1 cellular context compared by ENCODE assay signal in genomic region chr6:141877275-141877983, GRCh38.
TF ChIP-seq lines count a peak whose summit lies in the region.

No MANE protein-coding gene starts in this region.

TF ChIP-seq in HepG2, 621 proteins besides CTCF, POLR2A, EP300 and RAD21 (continued from another document and continues in another):
- TF ChIP-seq ZNF280D (CRISPR knock-in tag; IDR thresholded peaks at IDR 0.05) (0 out of 2 replicates have a peak, but pooled peaks have one; percentile 39), STAT6 (CRISPR knock-in tag; IDR thresholded peaks at IDR 0.05; ENCODE audit: borderline replicate concordance) (no peak), BCL6 (CRISPR knock-in tag; IDR thresholded peaks at IDR 0.05) (peak; percentile 84), ZFP36L2 (CRISPR knock-in tag; IDR thresholded peaks at IDR 0.05) (no peak), ZBTB21 (CRISPR knock-in tag; IDR thresholded peaks at IDR 0.05) (no peak), ZZZ3 (CRISPR knock-in tag; IDR thresholded peaks at IDR 0.05; ENCODE audit: borderline replicate concordance) (no peak), PHF21A (CRISPR knock-in tag; IDR thresholded peaks at IDR 0.05) (no peak), ZNF232 (CRISPR knock-in tag; IDR thresholded peaks at IDR 0.05; ENCODE audit: borderline replicate concordance) (no peak), ZNF205 (CRISPR knock-in tag; IDR thresholded peaks at IDR 0.05) (no peak), ZNF18 (CRISPR knock-in tag; IDR thresholded peaks at IDR 0.05; ENCODE audit: insufficient replicate concordance) (no peak), ZNF235 (CRISPR knock-in tag; IDR thresholded peaks at IDR 0.05; ENCODE audit: borderline replicate concordance) (no peak), ZNF160 (CRISPR knock-in tag; IDR thresholded peaks at IDR 0.05) (no peak), ZNF850 (CRISPR knock-in tag; conservative IDR thresholded peaks at IDR 0.05) (no peak), ISX (CRISPR knock-in tag; conservative IDR thresholded peaks at IDR 0.05) (no peak), ZNF678 (CRISPR knock-in tag; IDR thresholded peaks at IDR 0.05) (no peak), ZNF816 (CRISPR knock-in tag; IDR thresholded peaks at IDR 0.05; ENCODE audit: borderline replicate concordance) (no peak), ADNP (CRISPR knock-in tag; IDR thresholded peaks at IDR 0.05) (no peak), POGZ (CRISPR knock-in tag; IDR thresholded peaks at IDR 0.05) (peak; percentile 69; the same call in 1 of the 2 replicates), HOXA7 (CRISPR knock-in tag; IDR thresholded peaks at IDR 0.05) (no peak), KDM3A (CRISPR knock-in tag; IDR thresholded peaks at IDR 0.05; ENCODE audit: low read depth) (0 out of 2 replicates have a peak, but pooled peaks have one; percentile 46), CBX5 (CRISPR knock-in tag; IDR thresholded peaks at IDR 0.05; ENCODE audit: borderline replicate concordance) (no peak), KLF11 (CRISPR knock-in tag; IDR thresholded peaks at IDR 0.05) (no peak), CREBL2 (CRISPR knock-in tag; IDR thresholded peaks at IDR 0.05; ENCODE audit: borderline replicate concordance) (no peak), ISL2 (CRISPR knock-in tag; IDR thresholded peaks at IDR 0.05) (no peak), ZNF710 (CRISPR knock-in tag; IDR thresholded peaks at IDR 0.05; ENCODE audit: borderline replicate concordance) (no peak), MXI1 (IDR thresholded peaks at IDR 0.05; ENCODE audit: borderline replicate concordance, low read depth, low read length) (no peak), ZNF549 (CRISPR knock-in tag; IDR thresholded peaks at IDR 0.05) (no peak), ZNF670 (CRISPR knock-in tag; IDR thresholded peaks at IDR 0.05; ENCODE audit: borderline replicate concordance) (0 out of 2 replicates have a peak, but pooled peaks have one; percentile 0), ATF2 (CRISPR knock-in tag; IDR thresholded peaks at IDR 0.05) (no peak), ZNF652 (CRISPR knock-in tag; IDR thresholded peaks at IDR 0.05; ENCODE audit: borderline replicate concordance, low read depth) (no peak), ZNF878 (CRISPR knock-in tag; IDR thresholded peaks at IDR 0.05) (peak; percentile 59; the same call in 1 of the 2 replicates), CREB1 (IDR thresholded peaks at IDR 0.05) (no peak), CREB1 (CRISPR knock-in tag; IDR thresholded peaks at IDR 0.05) (no peak), ZNF296 (CRISPR knock-in tag; conservative IDR thresholded peaks at IDR 0.05) (no peak), ZNF550 (CRISPR knock-in tag; IDR thresholded peaks at IDR 0.05; ENCODE audit: borderline replicate concordance) (no peak)
- TF ChIP-seq, protein P1, sequence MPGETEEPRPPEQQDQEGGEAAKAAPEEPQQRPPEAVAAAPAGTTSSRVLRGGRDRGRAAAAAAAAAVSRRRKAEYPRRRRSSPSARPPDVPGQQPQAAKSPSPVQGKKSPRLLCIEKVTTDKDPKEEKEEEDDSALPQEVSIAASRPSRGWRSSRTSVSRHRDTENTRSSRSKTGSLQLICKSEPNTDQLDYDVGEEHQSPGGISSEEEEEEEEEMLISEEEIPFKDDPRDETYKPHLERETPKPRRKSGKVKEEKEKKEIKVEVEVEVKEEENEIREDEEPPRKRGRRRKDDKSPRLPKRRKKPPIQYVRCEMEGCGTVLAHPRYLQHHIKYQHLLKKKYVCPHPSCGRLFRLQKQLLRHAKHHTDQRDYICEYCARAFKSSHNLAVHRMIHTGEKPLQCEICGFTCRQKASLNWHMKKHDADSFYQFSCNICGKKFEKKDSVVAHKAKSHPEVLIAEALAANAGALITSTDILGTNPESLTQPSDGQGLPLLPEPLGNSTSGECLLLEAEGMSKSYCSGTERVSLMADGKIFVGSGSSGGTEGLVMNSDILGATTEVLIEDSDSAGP (CRISPR knock-in tag; IDR thresholded peaks at IDR 0.05; ENCODE audit: borderline replicate concordance): no peak
- TF ChIP-seq, protein P2, sequence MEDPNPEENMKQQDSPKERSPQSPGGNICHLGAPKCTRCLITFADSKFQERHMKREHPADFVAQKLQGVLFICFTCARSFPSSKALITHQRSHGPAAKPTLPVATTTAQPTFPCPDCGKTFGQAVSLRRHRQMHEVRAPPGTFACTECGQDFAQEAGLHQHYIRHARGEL (CRISPR knock-in tag; IDR thresholded peaks at IDR 0.05): no peak
- TF ChIP-seq, protein P3, sequence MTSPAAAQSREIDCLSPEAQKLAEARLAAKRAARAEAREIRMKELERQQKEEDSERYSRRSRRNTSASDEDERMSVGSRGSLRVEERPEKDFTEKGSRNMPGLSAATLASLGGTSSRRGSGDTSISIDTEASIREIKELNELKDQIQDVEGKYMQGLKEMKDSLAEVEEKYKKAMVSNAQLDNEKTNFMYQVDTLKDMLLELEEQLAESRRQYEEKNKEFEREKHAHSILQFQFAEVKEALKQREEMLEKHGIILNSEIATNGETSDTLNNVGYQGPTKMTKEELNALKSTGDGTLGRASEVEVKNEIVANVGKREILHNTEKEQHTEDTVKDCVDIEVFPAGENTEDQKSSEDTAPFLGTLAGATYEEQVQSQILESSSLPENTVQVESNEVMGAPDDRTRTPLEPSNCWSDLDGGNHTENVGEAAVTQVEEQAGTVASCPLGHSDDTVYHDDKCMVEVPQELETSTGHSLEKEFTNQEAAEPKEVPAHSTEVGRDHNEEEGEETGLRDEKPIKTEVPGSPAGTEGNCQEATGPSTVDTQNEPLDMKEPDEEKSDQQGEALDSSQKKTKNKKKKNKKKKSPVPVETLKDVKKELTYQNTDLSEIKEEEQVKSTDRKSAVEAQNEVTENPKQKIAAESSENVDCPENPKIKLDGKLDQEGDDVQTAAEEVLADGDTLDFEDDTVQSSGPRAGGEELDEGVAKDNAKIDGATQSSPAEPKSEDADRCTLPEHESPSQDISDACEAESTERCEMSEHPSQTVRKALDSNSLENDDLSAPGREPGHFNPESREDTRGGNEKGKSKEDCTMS (CRISPR knock-in tag; conservative IDR thresholded peaks at IDR 0.05): no peak
- TF ChIP-seq, protein P4, sequence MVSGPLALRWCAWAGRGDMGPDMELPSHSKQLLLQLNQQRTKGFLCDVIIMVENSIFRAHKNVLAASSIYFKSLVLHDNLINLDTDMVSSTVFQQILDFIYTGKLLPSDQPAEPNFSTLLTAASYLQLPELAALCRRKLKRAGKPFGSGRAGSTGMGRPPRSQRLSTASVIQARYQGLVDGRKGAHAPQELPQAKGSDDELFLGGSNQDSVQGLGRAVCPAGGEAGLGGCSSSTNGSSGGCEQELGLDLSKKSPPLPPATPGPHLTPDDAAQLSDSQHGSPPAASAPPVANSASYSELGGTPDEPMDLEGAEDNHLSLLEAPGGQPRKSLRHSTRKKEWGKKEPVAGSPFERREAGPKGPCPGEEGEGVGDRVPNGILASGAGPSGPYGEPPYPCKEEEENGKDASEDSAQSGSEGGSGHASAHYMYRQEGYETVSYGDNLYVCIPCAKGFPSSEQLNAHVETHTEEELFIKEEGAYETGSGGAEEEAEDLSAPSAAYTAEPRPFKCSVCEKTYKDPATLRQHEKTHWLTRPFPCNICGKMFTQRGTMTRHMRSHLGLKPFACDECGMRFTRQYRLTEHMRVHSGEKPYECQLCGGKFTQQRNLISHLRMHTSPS (CRISPR knock-in tag; IDR thresholded peaks at IDR 0.05; ENCODE audit: low read depth): no peak
- TF ChIP-seq, protein P5, sequence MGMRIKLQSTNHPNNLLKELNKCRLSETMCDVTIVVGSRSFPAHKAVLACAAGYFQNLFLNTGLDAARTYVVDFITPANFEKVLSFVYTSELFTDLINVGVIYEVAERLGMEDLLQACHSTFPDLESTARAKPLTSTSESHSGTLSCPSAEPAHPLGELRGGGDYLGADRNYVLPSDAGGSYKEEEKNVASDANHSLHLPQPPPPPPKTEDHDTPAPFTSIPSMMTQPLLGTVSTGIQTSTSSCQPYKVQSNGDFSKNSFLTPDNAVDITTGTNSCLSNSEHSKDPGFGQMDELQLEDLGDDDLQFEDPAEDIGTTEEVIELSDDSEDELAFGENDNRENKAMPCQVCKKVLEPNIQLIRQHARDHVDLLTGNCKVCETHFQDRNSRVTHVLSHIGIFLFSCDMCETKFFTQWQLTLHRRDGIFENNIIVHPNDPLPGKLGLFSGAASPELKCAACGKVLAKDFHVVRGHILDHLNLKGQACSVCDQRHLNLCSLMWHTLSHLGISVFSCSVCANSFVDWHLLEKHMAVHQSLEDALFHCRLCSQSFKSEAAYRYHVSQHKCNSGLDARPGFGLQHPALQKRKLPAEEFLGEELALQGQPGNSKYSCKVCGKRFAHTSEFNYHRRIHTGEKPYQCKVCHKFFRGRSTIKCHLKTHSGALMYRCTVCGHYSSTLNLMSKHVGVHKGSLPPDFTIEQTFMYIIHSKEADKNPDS (CRISPR knock-in tag; IDR thresholded peaks at IDR 0.05): no peak
